In genomic region chr6:105755885-105756284, GRCh38 we compare ENCODE assay signal across 23 cellular contexts.
"Had no signal": no experiment of that assay in that cellular context is flagged by ENCODE, and none has a peak within 500 bp of the region (broad histone marks: within the 10 kb centered on the region; RNA-seq: fewer than 3 reads in every experiment).

No MANE protein-coding gene starts in this region.

- H3K4me3 Mint-ChIP-seq: activated B cell treated with CpG ODN at 0.5 μM for 24 hours; activated CD8-positive, alpha-beta T cell treated with anti-CD3 and anti-CD28 coated beads, Interleukin-2, amount 10 ng/mL, durations not matched to agents 7 days and 5 days; activated naive CD4-positive, alpha-beta T cell treated with anti-CD3 and anti-CD28 coated beads for 36 hours; activated naive CD8-positive, alpha-beta T cell; activated T-cell treated with anti-CD3 and anti-CD28 coated beads, Interleukin-2, amount 50 U/mL, for 4 hours; brain; central memory CD8-positive, alpha-beta T cell; T-helper 17 cell had no signal

- H3K4me3 ChIP-seq: K562 had no signal

- H3K4me1 Mint-ChIP-seq: T-helper 17 cell had no signal

- H3K9me3 Mint-ChIP-seq: activated B cell treated with CpG ODN at 0.5 μM for 24 hours; activated naive CD4-positive, alpha-beta T cell treated with anti-CD3 and anti-CD28 coated beads for 36 hours; activated T-cell treated with anti-CD3 and anti-CD28 coated beads, Interleukin-2, amount 50 U/mL, for 4 hours; central memory CD8-positive, alpha-beta T cell had no signal

- H3K36me3 Mint-ChIP-seq: brain had no signal

- DNase-seq: activated B cell treated with CpG ODN at 0.5 μM for 24 hours; activated CD4-positive, alpha-beta T cell treated with anti-CD3 and anti-CD28 coated beads for 1 hour; activated CD8-positive, alpha-beta T cell treated with anti-CD3 and anti-CD28 coated beads, Interleukin-2, amount 10 ng/mL, durations not matched to agents 7 days and 5 days; activated gamma-delta T cell; activated naive CD4-positive, alpha-beta T cell treated with anti-CD3 and anti-CD28 coated beads for 36 hours; activated T-cell treated with anti-CD3 and anti-CD28 coated beads, Interleukin-2, amount 50 U/mL, for 4 hours; amygdala; Kasumi-1; NCI-H1105 treated with DMSO at 0.1 percent for 48 hours; NCI-H1436 treated with DMSO at 0.1 percent for 48 hours; NCI-H187; NCI-H2081; NCI-H510A treated with DMSO at 0.1 percent for 48 hours; NCI-H69; NK-92 treated with Interleukin-12 subunit alpha and Interleukin-12 subunit beta, amount 100 ng/mL, for 24 hours; PC-3; SHP77 treated with DMSO at 0.1 percent for 48 hours; T-helper 17 cell; T1000 had no signal

- H3K27me3 Mint-ChIP-seq: central memory CD8-positive, alpha-beta T cell had no signal

- ATAC-seq: activated CD8-positive, alpha-beta T cell treated with anti-CD3 and anti-CD28 coated beads, Interleukin-2, amount 10 ng/mL, durations not matched to agents 7 days and 5 days; activated T-cell treated with anti-CD3 and anti-CD28 coated beads, Interleukin-2, amount 50 U/mL, for 4 hours; K562; PC-3; T-helper 17 cell had no signal

- H3K27ac Mint-ChIP-seq: activated B cell treated with CpG ODN at 0.5 μM for 24 hours; activated CD8-positive, alpha-beta T cell treated with anti-CD3 and anti-CD28 coated beads, Interleukin-2, amount 10 ng/mL, durations not matched to agents 7 days and 5 days; activated naive CD4-positive, alpha-beta T cell treated with anti-CD3 and anti-CD28 coated beads for 36 hours; activated naive CD8-positive, alpha-beta T cell; brain; T-helper 17 cell had no signal
